Comparison of ENCODE assay signal across 8 cellular contexts in the genomic region with DNA sequence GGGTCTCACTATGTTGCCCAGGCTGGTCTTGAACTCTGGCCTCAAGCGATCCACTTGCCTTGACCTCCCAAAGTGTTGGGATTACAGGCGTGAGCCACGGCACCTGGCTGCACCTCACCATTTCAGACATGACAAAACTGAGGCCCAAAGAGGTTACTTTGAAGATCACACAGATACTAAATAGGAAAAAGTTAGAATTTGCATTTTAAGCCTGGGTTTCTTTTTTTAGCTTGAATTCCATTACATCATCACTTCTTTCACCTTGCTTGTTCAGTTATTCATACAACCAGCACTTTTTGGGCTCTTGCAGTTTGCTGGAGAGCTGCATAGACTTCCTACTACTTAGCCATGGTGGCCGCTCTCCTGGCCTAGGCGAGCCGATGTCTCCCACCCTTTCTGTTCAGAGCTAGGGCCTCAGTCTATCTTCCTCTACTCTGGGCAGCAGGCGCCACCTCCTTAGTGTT. TPM values are rescaled to one million over a fixed set of nuclear protein-coding genes. Genes with fewer than 3 reads are reported as not detected.
DNase-seq lines count a peak whose midpoint lies in the region; ATAC-seq and TF ChIP-seq lines count a peak whose summit lies in the region.

No MANE protein-coding gene starts in this region.

- peak; percentile 81 for DNase-seq in activated T-cell treated with anti-CD3 and anti-CD28 coated beads, Interleukin-2, amount 50 U/mL, for 24 hours
- peak; percentile 65 for DNase-seq in stimulated activated CD4-positive, alpha-beta T cell treated with anti-CD3 and anti-CD28 coated beads, Interleukin-1b, Interleukin-23, amount 100 ng/mL, for 48 hours
- no peak for DNase-seq in NCI-H226
- DNase-seq in left lobe of liver (ENCODE audit: low spot score), result no peak
- no peak for DNase-seq in coronary artery (ENCODE audit: low spot score)

- H3K4me3 ChIP-seq in coronary artery, result no peak overlapping the region

- no peak for TF ChIP-seq CTCF in coronary artery (IDR thresholded peaks at IDR 0.05)

- H3K27me3 Mint-ChIP-seq in activated T-cell treated with anti-CD3 and anti-CD28 coated beads, Interleukin-2, amount 50 U/mL, for 24 hours, result no peaks in the 10 kb centered on the region

- ATAC-seq in GM18868 (IDR thresholded peaks at IDR 0.05; ENCODE audit: unreplicated experiment), result peak; percentile 21
- peak; percentile 38 for ATAC-seq in HG03066 (IDR thresholded peaks at IDR 0.05; ENCODE audit: low read depth, unreplicated experiment)
- ATAC-seq in left lobe of liver, result no peak
- ATAC-seq in GM21737 (IDR thresholded peaks at IDR 0.05; ENCODE audit: unreplicated experiment), result no peak

- peaks cover 68% of the 10 kb centered on the region for H3K4me1 Mint-ChIP-seq in activated T-cell treated with anti-CD3 and anti-CD28 coated beads, Interleukin-2, amount 50 U/mL, for 24 hours (ENCODE audit: low read depth)

- peak overlapping the region; percentile 100 for H3K27ac Mint-ChIP-seq in activated T-cell treated with anti-CD3 and anti-CD28 coated beads, Interleukin-2, amount 50 U/mL, for 24 hours

- H3K9me3 Mint-ChIP-seq in activated T-cell treated with anti-CD3 and anti-CD28 coated beads, Interleukin-2, amount 50 U/mL, for 24 hours, result peaks cover 14% of the 10 kb centered on the region

- peaks cover 20% of the 10 kb centered on the region for H3K36me3 Mint-ChIP-seq in activated T-cell treated with anti-CD3 and anti-CD28 coated beads, Interleukin-2, amount 50 U/mL, for 24 hours (ENCODE audit: low read depth)

- no peak overlapping the region for H3K27ac ChIP-seq in coronary artery

- H3K4me3 Mint-ChIP-seq in activated T-cell treated with anti-CD3 and anti-CD28 coated beads, Interleukin-2, amount 50 U/mL, for 24 hours, result peak overlapping the region; percentile 74

RNA-seq across cellular contexts. Expression of a gene that starts 16.3 kb away (rescaled TPM):
- total RNA-seq in left lobe of liver, result 0.43 TPM

Comparison
In these comparisons a context has a peak if more than half of its experiments do, and no peak if none do; other contexts are left out.
1. ATAC-seq: peak in GM18868 (single experiment) and HG03066 (single experiment); none in left lobe of liver (single experiment) and GM21737 (single experiment).
2. DNase-seq: peak in activated T-cell treated with anti-CD3 and anti-CD28 coated beads, Interleukin-2, amount 50 U/mL, for 24 hours (single experiment) and stimulated activated CD4-positive, alpha-beta T cell treated with anti-CD3 and anti-CD28 coated beads, Interleukin-1b, Interleukin-23, amount 100 ng/mL, for 48 hours (single experiment); none in NCI-H226 (single experiment), left lobe of liver (single experiment) and coronary artery (single experiment).